ENCODE assay signal across 9 cellular contexts in the genomic region with DNA sequence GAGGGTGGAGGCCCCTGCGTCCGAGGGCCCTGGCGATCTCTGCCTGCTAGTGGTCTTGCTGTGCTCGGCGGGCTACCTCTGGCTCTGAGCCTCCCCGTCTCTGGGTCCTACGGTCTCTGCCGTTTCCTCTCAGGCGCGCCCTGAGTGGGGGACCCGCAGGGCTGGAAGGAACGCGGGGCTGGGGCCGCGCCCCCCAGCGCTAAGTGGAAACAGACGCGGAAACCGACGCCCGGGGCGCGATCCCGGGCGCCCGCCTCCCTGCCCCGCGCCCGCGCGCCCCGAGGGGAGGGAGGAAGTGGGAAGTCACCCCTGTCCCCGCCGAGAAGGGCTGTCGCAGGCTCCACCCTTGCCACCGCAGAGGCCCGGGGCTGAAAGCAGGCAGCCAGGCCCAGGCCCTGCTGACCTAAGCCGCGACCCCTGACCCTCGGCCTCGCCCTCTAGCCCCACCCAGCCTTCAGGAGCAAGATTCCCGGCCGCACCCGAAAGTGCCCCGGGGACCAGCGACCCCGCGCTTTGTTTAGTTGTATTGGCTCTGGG. TPM values are rescaled to one million over a fixed set of nuclear protein-coding genes. Genes with fewer than 3 reads are reported as not detected.
A peak's percentile ranks its signal among the peaks of the same experiment; 100 is the strongest.
DNase-seq lines count a peak whose midpoint lies in the region; ATAC-seq, FAIRE-seq and TF ChIP-seq lines count a peak whose summit lies in the region.
"Had no signal": no experiment of that assay in that cellular context is flagged by ENCODE, and none has a peak within 500 bp of the region (broad histone marks: within the 10 kb centered on the region; RNA-seq: fewer than 3 reads in every experiment).

No MANE protein-coding gene starts in this region.

- H2AFZ ChIP-seq in keratinocyte (ENCODE audit: control insufficient read depth, low read length) = no peak overlapping the region

- intact Hi-C loops in activated T-helper 2 cell treated with anti-CD3 and anti-CD28 coated beads, Interferon-gamma antibody, Interleukin-2, Interleukin-4, amounts not matched to agents 10 μg/mL and 5 μg/mL and 100 μg/mL, durations not matched to agents 14 hours and 24 hours and 36 hours (cut with micrococcal nuclease) = loop anchor here (5.0 to 10.0 kb wide), 2 partner anchors 70 to 693 kb away; a partner anchor contains a TSS

- H3K4me2 ChIP-seq in keratinocyte (ENCODE audit: control insufficient read depth, extremely low read depth, insufficient read depth, low read depth, low read length) = peak overlapping the region; percentile 48

- H3K27ac ChIP-seq in keratinocyte (ENCODE audit: control insufficient read depth, insufficient read depth, low read length) = no peak overlapping the region

- H3K4me3 ChIP-seq in BE2C (ENCODE audit: low read depth, low read length) = peak overlapping the region; percentile 58
- peak overlapping the region in 1 of 3 experiments; percentile 7 for H3K4me3 ChIP-seq in keratinocyte (ENCODE audit: control insufficient read depth in 2 of 3, extremely low read depth in 1 of 3, insufficient read depth in 2 of 3, low read depth in 1 of 3, low read length in 3 of 3)

- H3K4me1 Mint-ChIP-seq in activated T-helper 2 cell treated with anti-CD3 and anti-CD28 coated beads, Interferon-gamma antibody, Interleukin-2, Interleukin-4, amounts not matched to agents 10 μg/mL and 5 μg/mL and 100 μg/mL, durations not matched to agents 14 hours and 24 hours and 36 hours (ENCODE audit: low read depth) = peaks cover 20% of the 10 kb centered on the region
- peaks cover 10% of the 10 kb centered on the region for H3K4me1 Mint-ChIP-seq in type B pancreatic cell (ENCODE audit: unreplicated experiment)

- no peak overlapping the region for H3K9ac ChIP-seq in keratinocyte (ENCODE audit: control insufficient read depth, extremely low read depth, insufficient read depth, low read length)

- H3K9me3 ChIP-seq in BE2C = no peaks in the 10 kb centered on the region
- H3K9me3 ChIP-seq in keratinocyte (ENCODE audit: control insufficient read depth, low read depth, low read length) = no peaks in the 10 kb centered on the region

- dilution Hi-C loops in keratinocyte (cut with MboI; ENCODE audit: extremely low pct_ligation_motif_present, low sequenced_read_pairs) = no loop called here

- H3K27me3 ChIP-seq in BE2C (no peaks in the 10 kb centered on the region), keratinocyte (ENCODE audit: control insufficient read depth, extremely low read depth, insufficient read depth, low read length) (peaks cover 35% of the 10 kb centered on the region)

- H3K4me3 Mint-ChIP-seq in activated T-helper 2 cell treated with anti-CD3 and anti-CD28 coated beads, Interferon-gamma antibody, Interleukin-2, Interleukin-4, amounts not matched to agents 10 μg/mL and 5 μg/mL and 100 μg/mL, durations not matched to agents 14 hours and 24 hours and 36 hours (ENCODE audit: low read depth) = peak overlapping the region; percentile 85
- no peak overlapping the region for H3K4me3 Mint-ChIP-seq in type B pancreatic cell

- H3K27ac Mint-ChIP-seq in activated T-helper 2 cell treated with anti-CD3 and anti-CD28 coated beads, Interferon-gamma antibody, Interleukin-2, Interleukin-4, amounts not matched to agents 10 μg/mL and 5 μg/mL and 100 μg/mL, durations not matched to agents 14 hours and 24 hours and 36 hours = peak overlapping the region; percentile 79
- no peak overlapping the region for H3K27ac Mint-ChIP-seq in type B pancreatic cell

- H4K20me1 ChIP-seq in keratinocyte (ENCODE audit: control insufficient read depth, extremely low read depth, insufficient read depth, low read length) = peaks cover 5% of the 10 kb centered on the region

- H3K9me3 Mint-ChIP-seq in activated T-helper 2 cell treated with anti-CD3 and anti-CD28 coated beads, Interferon-gamma antibody, Interleukin-2, Interleukin-4, amounts not matched to agents 10 μg/mL and 5 μg/mL and 100 μg/mL, durations not matched to agents 14 hours and 24 hours and 36 hours = no peaks in the 10 kb centered on the region
- H3K9me3 Mint-ChIP-seq in type B pancreatic cell = no peaks in the 10 kb centered on the region

- no peaks in the 10 kb centered on the region for H3K27me3 Mint-ChIP-seq in activated T-helper 2 cell treated with anti-CD3 and anti-CD28 coated beads, Interferon-gamma antibody, Interleukin-2, Interleukin-4, amounts not matched to agents 10 μg/mL and 5 μg/mL and 100 μg/mL, durations not matched to agents 14 hours and 24 hours and 36 hours (ENCODE audit: low read depth)
- H3K27me3 Mint-ChIP-seq in type B pancreatic cell = peaks cover 19% of the 10 kb centered on the region

- no peak for TF ChIP-seq CTCF in BE2C (IDR thresholded peaks at IDR 0.05; ENCODE audit: low read depth, low read length)
- TF ChIP-seq CTCF in keratinocyte (optimal IDR thresholded peaks at IDR 0.05 in 1 of 3, IDR thresholded peaks at IDR 0.05 in 1 of 3, conservative IDR thresholded peaks at IDR 0.05 in 1 of 3; ENCODE audit: extremely low read depth in 1 of 3, insufficient read depth in 2 of 3, low read length in 3 of 3) = no peak
- TF ChIP-seq CTCF in type B pancreatic cell (conservative IDR thresholded peaks at IDR 0.05) = no peak

- peaks cover 6% of the 10 kb centered on the region for H3K36me3 Mint-ChIP-seq in activated T-helper 2 cell treated with anti-CD3 and anti-CD28 coated beads, Interferon-gamma antibody, Interleukin-2, Interleukin-4, amounts not matched to agents 10 μg/mL and 5 μg/mL and 100 μg/mL, durations not matched to agents 14 hours and 24 hours and 36 hours (ENCODE audit: low read depth)
- H3K36me3 Mint-ChIP-seq in type B pancreatic cell = no peaks in the 10 kb centered on the region

- DNase-seq in BE2C = no peak
- peak; percentile 57 for DNase-seq in MV-4-11 (lab: John Stamatoyannopoulos, UW)
- peak; percentile 74 for DNase-seq in activated T-helper 2 cell treated with anti-CD3 and anti-CD28 coated beads, Interferon-gamma antibody, Interleukin-2, Interleukin-4, amounts not matched to agents 10 μg/mL and 5 μg/mL and 100 μg/mL, durations not matched to agents 14 hours and 24 hours and 36 hours (ENCODE audit: low spot score)
- DNase-seq in keratinocyte (ENCODE audit: low read depth, low spot score) = no peak
- peak; percentile 52 for DNase-seq in stimulated activated naive CD4-positive, alpha-beta T cell treated with Interleukin-2 at 50 U/mL for 16 hours (lab: John Stamatoyannopoulos, UW)
- no peak for DNase-seq in type B pancreatic cell (ENCODE audit: extremely low spot score, unreplicated experiment)
- no peak for DNase-seq in HuH-7 (ENCODE audit: low spot score)

- no peak for FAIRE-seq in keratinocyte (lab: Jason Lieb, UNC)
- FAIRE-seq: endometrium had no signal

- H3K4me1 ChIP-seq in BE2C (peaks cover 49% of the 10 kb centered on the region), keratinocyte (ENCODE audit: control insufficient read depth, extremely low read depth, insufficient read depth, low read length) (peaks cover 28% of the 10 kb centered on the region)

- ATAC-seq in GM18517 (IDR thresholded peaks at IDR 0.05; ENCODE audit: unreplicated experiment) = no peak

- no peaks in the 10 kb centered on the region for H3K79me2 ChIP-seq in keratinocyte (ENCODE audit: control insufficient read depth, insufficient read depth, low read length)

- H3K36me3 ChIP-seq in BE2C (0 out of 2 replicates have a peak, but pooled peaks cover under 1% of the 10 kb centered on the region), keratinocyte (ENCODE audit: control insufficient read depth in 2 of 2, extremely low read depth in 1 of 2, insufficient read depth in 2 of 2, low read length in 2 of 2) (no peaks in the 10 kb centered on the region)

- no peaks in the 10 kb centered on the region for H3K9me1 ChIP-seq in keratinocyte (ENCODE audit: control insufficient read depth, extremely low read depth, insufficient read depth, low read length)

RNA-seq across cellular contexts. Expression of a gene that starts 0.8 kb away (rescaled TPM):
- 451 TPM for polyA plus RNA-seq in BE2C (2012; ENCODE audit: insufficient read depth, insufficient read length, low read depth)
- 156 and 185 TPM in 2 replicates for total RNA-seq in activated T-helper 2 cell treated with anti-CD3 and anti-CD28 coated beads, Interferon-gamma antibody, Interleukin-2, Interleukin-4, amounts not matched to agents 10 μg/mL and 5 μg/mL and 100 μg/mL, durations not matched to agents 14 hours and 24 hours and 36 hours
- 1.1 to 1.7 TPM (median 1.3 TPM) in 3 replicates for polyA plus RNA-seq in keratinocyte
- polyA plus RNA-seq in keratinocyte (2011; ENCODE audit: low read depth) = not detected
- polyA plus RNA-seq in keratinocyte (2011; cell fraction: cytosol; rRNA removed) = 0.23 and 1.0 TPM in 2 replicates
- 0.27 and 0.85 TPM in 2 replicates for polyA plus RNA-seq in keratinocyte (2011; cell fraction: nucleus; rRNA removed)
- polyA plus RNA-seq in keratinocyte (2012; ENCODE audit: low replicate concordance) = 2.2 TPM in 1 of 2 replicates, not detected in the other
- polyA minus RNA-seq in keratinocyte = not detected in 3 replicates
- not detected for polyA minus RNA-seq in keratinocyte (2011; cell fraction: cytosol; rRNA and poly(A)+ RNA removed)
- polyA minus RNA-seq in keratinocyte (2011; cell fraction: nucleus; rRNA and poly(A)+ RNA removed) = 1.8 TPM in 1 of 2 replicates, not detected in the other
- 5.1 and 15.4 TPM in 2 replicates for total RNA-seq in type B pancreatic cell (ENCODE audit: low replicate concordance)

RNA-seq across cellular contexts. Expression of a gene that starts 3.5 kb away (rescaled TPM):
- polyA plus RNA-seq in BE2C (2012; ENCODE audit: insufficient read depth, insufficient read length, low read depth) = 40.9 TPM
- 38.2 and 42.6 TPM in 2 replicates for total RNA-seq in activated T-helper 2 cell treated with anti-CD3 and anti-CD28 coated beads, Interferon-gamma antibody, Interleukin-2, Interleukin-4, amounts not matched to agents 10 μg/mL and 5 μg/mL and 100 μg/mL, durations not matched to agents 14 hours and 24 hours and 36 hours
- 4.2 to 5.0 TPM (median 5.0 TPM) in 3 replicates for polyA plus RNA-seq in keratinocyte
- 0.85 TPM for polyA plus RNA-seq in keratinocyte (2011; ENCODE audit: low read depth)
- 1.6 and 5.4 TPM in 2 replicates for polyA plus RNA-seq in keratinocyte (2011; cell fraction: cytosol; rRNA removed)
- polyA plus RNA-seq in keratinocyte (2011; cell fraction: nucleus; rRNA removed) = 5.5 and 5.6 TPM in 2 replicates
- polyA plus RNA-seq in keratinocyte (2012; ENCODE audit: low replicate concordance) = 2.0 and 10.5 TPM in 2 replicates
- 2.0 to 6.2 TPM (median 3.5 TPM) in 3 replicates for polyA minus RNA-seq in keratinocyte
- polyA minus RNA-seq in keratinocyte (2011; cell fraction: cytosol; rRNA and poly(A)+ RNA removed) = 8.6 TPM
- polyA minus RNA-seq in keratinocyte (2011; cell fraction: nucleus; rRNA and poly(A)+ RNA removed) = 2.7 and 3.4 TPM in 2 replicates
- total RNA-seq in type B pancreatic cell (ENCODE audit: low replicate concordance) = 11.9 and 22.1 TPM in 2 replicates

RNA-seq across cellular contexts. Expression of a gene that starts 12.9 kb away (rescaled TPM):
- polyA plus RNA-seq in BE2C (2012; ENCODE audit: insufficient read depth, insufficient read length, low read depth) = 2,068 TPM
- 0.16 and 0.55 TPM in 2 replicates for total RNA-seq in activated T-helper 2 cell treated with anti-CD3 and anti-CD28 coated beads, Interferon-gamma antibody, Interleukin-2, Interleukin-4, amounts not matched to agents 10 μg/mL and 5 μg/mL and 100 μg/mL, durations not matched to agents 14 hours and 24 hours and 36 hours
- 4.8 to 12.7 TPM (median 5.7 TPM) in 3 replicates for polyA plus RNA-seq in keratinocyte
- 0.61 TPM for polyA plus RNA-seq in keratinocyte (2011; ENCODE audit: low read depth)
- polyA plus RNA-seq in keratinocyte (2011; cell fraction: cytosol; rRNA removed) = 3.7 and 13.9 TPM in 2 replicates
- 5.7 and 7.8 TPM in 2 replicates for polyA plus RNA-seq in keratinocyte (2011; cell fraction: nucleus; rRNA removed)
- 6.0 and 8.3 TPM in 2 replicates for polyA plus RNA-seq in keratinocyte (2012; ENCODE audit: low replicate concordance)
- 1.2 to 5.3 TPM (median 3.8 TPM) in 3 replicates for polyA minus RNA-seq in keratinocyte
- polyA minus RNA-seq in keratinocyte (2011; cell fraction: cytosol; rRNA and poly(A)+ RNA removed) = 18.0 TPM
- 1.6 and 3.7 TPM in 2 replicates for polyA minus RNA-seq in keratinocyte (2011; cell fraction: nucleus; rRNA and poly(A)+ RNA removed)
- total RNA-seq in type B pancreatic cell (ENCODE audit: low replicate concordance) = 11.2 and 20.3 TPM in 2 replicates

RNA-seq across cellular contexts. Expression of a gene that starts 38.9 kb away (rescaled TPM):
- 11.3 TPM for polyA plus RNA-seq in BE2C (2012; ENCODE audit: insufficient read depth, insufficient read length, low read depth)
- 8.2 and 9.6 TPM in 2 replicates for total RNA-seq in activated T-helper 2 cell treated with anti-CD3 and anti-CD28 coated beads, Interferon-gamma antibody, Interleukin-2, Interleukin-4, amounts not matched to agents 10 μg/mL and 5 μg/mL and 100 μg/mL, durations not matched to agents 14 hours and 24 hours and 36 hours
- polyA plus RNA-seq in keratinocyte = 0.18 to 0.31 TPM (median 0.23 TPM) in 3 replicates
- not detected for polyA plus RNA-seq in keratinocyte (2011; ENCODE audit: low read depth)
- polyA plus RNA-seq in keratinocyte (2011; cell fraction: cytosol; rRNA removed) = 0.05 and 0.53 TPM in 2 replicates
- 0.14 and 0.20 TPM in 2 replicates for polyA plus RNA-seq in keratinocyte (2011; cell fraction: nucleus; rRNA removed)
- 0.14 and 0.74 TPM in 2 replicates for polyA plus RNA-seq in keratinocyte (2012; ENCODE audit: low replicate concordance)
- 0.13 to 0.20 TPM in 2 of 3 replicates, not detected in the other for polyA minus RNA-seq in keratinocyte
- polyA minus RNA-seq in keratinocyte (2011; cell fraction: cytosol; rRNA and poly(A)+ RNA removed) = not detected
- polyA minus RNA-seq in keratinocyte (2011; cell fraction: nucleus; rRNA and poly(A)+ RNA removed) = 0.39 TPM in 1 of 2 replicates, not detected in the other
- total RNA-seq in type B pancreatic cell (ENCODE audit: low replicate concordance) = 1.4 and 5.5 TPM in 2 replicates

Comparison
In these comparisons a context has a peak if more than half of its experiments do, and no peak if none do; other contexts are left out.
1. DNase-seq: peak in MV-4-11 (single experiment), activated T-helper 2 cell treated with anti-CD3 and anti-CD28 coated beads, Interferon-gamma antibody, Interleukin-2, Interleukin-4, amounts not matched to agents 10 μg/mL and 5 μg/mL and 100 μg/mL, durations not matched to agents 14 hours and 24 hours and 36 hours (single experiment) and stimulated activated naive CD4-positive, alpha-beta T cell treated with Interleukin-2 at 50 U/mL for 16 hours (single experiment); none in BE2C (single experiment), keratinocyte (single experiment), type B pancreatic cell (single experiment) and HuH-7 (single experiment).